14 cellular contexts compared by ENCODE assay signal in genomic region chr6:112149236-112149635, GRCh38.
DNase-seq lines count a peak whose midpoint lies in the region; ATAC-seq and TF ChIP-seq lines count a peak whose summit lies in the region.
"Had no signal": no experiment of that assay in that cellular context is flagged by ENCODE, and none has a peak within 500 bp of the region (broad histone marks: within the 10 kb centered on the region; RNA-seq: fewer than 3 reads in every experiment).

No MANE protein-coding gene starts in this region.

- H3K27ac ChIP-seq in gastroesophageal sphincter (peak overlapping the region; percentile 74 to 89 (median 78)), sigmoid colon (peak overlapping the region; percentile 68 to 85 (median 78))

- H3K27me3 ChIP-seq in gastroesophageal sphincter (no peaks in the 10 kb centered on the region), sigmoid colon (no peaks in the 10 kb centered on the region)

- no peak for TF ChIP-seq EP300 in gastroesophageal sphincter (IDR thresholded peaks at IDR 0.05)
- no peak for TF ChIP-seq EP300 in sigmoid colon (IDR thresholded peaks at IDR 0.05)

- TF ChIP-seq POLR2A in gastroesophageal sphincter (IDR thresholded peaks at IDR 0.05) (no peak), sigmoid colon (IDR thresholded peaks at IDR 0.05) (no peak), erythroblast (IDR thresholded peaks at IDR 0.05; ENCODE audit: low read length) (no peak)

- peak; percentile 53 for DNase-seq in D341Med (ENCODE audit: low spot score)
- DNase-seq in NCI-H82 (lab: John Stamatoyannopoulos, UW), result peak; percentile 97
- DNase-seq in sigmoid colon, result no peak
- DNase-seq in cerebellum (ENCODE audit: low spot score), result no peak
- DNase-seq in erythroblast (lab: John Stamatoyannopoulos, UW), result no peak
- DNase-seq: activated CD4-positive, alpha-beta T cell treated with anti-CD3 and anti-CD28 coated beads for 4 hours; effector CD4-positive, alpha-beta T cell; NCI-H1092 treated with DMSO at 0.1 percent for 48 hours; T1000 had no signal

- H3K9me3 ChIP-seq in gastroesophageal sphincter, result no peaks in the 10 kb centered on the region
- H3K9me3 ChIP-seq in sigmoid colon, result no peaks in the 10 kb centered on the region

- WGBS in gastroesophageal sphincter (ENCODE audit: low coverage in 1 of 2), 2 donors, result 0 to 17% methylated on average over 1 of the region's 1 CpG
- WGBS in sigmoid colon, 2 donors, result 35 to 68% methylated on average over 1 of the region's 1 CpG

- H3K4me1 ChIP-seq in gastroesophageal sphincter (peaks cover 3 to 43% (median 14%) of the 10 kb centered on the region in 3 donors), sigmoid colon (peaks cover 0 to 24% (median 18%) of the 10 kb centered on the region in 4 donors)

- intact Hi-C loops in sigmoid colon (cut with DNase I), result no loop called here

- H3K36me3 ChIP-seq in gastroesophageal sphincter, result peaks cover 6 to 73% of the 10 kb centered on the region in 2 donors
- H3K36me3 ChIP-seq in sigmoid colon, result peaks cover 9 to 72% (median 19%) of the 10 kb centered on the region in 4 donors

- H3K4me3 ChIP-seq in gastroesophageal sphincter, result no peak overlapping the region
- H3K4me3 ChIP-seq in sigmoid colon, result no peak overlapping the region
- H3K4me3 ChIP-seq: K562 had no signal

- ATAC-seq in gastroesophageal sphincter, result no peak
- no peak for ATAC-seq in HG03280 (IDR thresholded peaks at IDR 0.05; ENCODE audit: unreplicated experiment)
- no peak for ATAC-seq in HG03460 (IDR thresholded peaks at IDR 0.05; ENCODE audit: unreplicated experiment)
- ATAC-seq: activated naive CD4-positive, alpha-beta T cell treated with anti-CD3 and anti-CD28 coated beads, Interleukin-2, amount 50 U/mL, for 72 hours; K562 had no signal

- TF ChIP-seq CTCF in gastroesophageal sphincter (IDR thresholded peaks at IDR 0.05), result no peak
- no peak for TF ChIP-seq CTCF in sigmoid colon (IDR thresholded peaks at IDR 0.05)

Comparison
In these comparisons a context has a peak if more than half of its experiments do, and no peak if none do; other contexts are left out.
1. DNase-seq: peak in D341Med (single experiment) and NCI-H82 (single experiment); none in sigmoid colon (single experiment), cerebellum (single experiment) and erythroblast (0 of 2).